ENCODE assay signal across 19 cellular contexts in genomic region chr10:57145548-57145947, GRCh38.
DNase-seq lines count a peak whose midpoint lies in the region; ATAC-seq, FAIRE-seq and TF ChIP-seq lines count a peak whose summit lies in the region.
"Had no signal": no experiment of that assay in that cellular context is flagged by ENCODE, and none has a peak within 500 bp of the region (broad histone marks: within the 10 kb centered on the region; RNA-seq: fewer than 3 reads in every experiment).

No MANE protein-coding gene starts in this region.

- no peaks in the 10 kb centered on the region for H3K27me3 ChIP-seq in esophagus muscularis mucosa
- H3K27me3 ChIP-seq: cardiac muscle cell, upper lobe of left lung had no signal

- ATAC-seq in GM18511 (IDR thresholded peaks at IDR 0.05; ENCODE audit: unreplicated experiment) (peak; percentile 68), GM21381 (IDR thresholded peaks at IDR 0.05; ENCODE audit: unreplicated experiment) (peak; percentile 82), HG02759 (IDR thresholded peaks at IDR 0.05; ENCODE audit: unreplicated experiment) (peak; percentile 78), HG03342 (IDR thresholded peaks at IDR 0.05; ENCODE audit: unreplicated experiment) (peak; percentile 89), GM21576 (IDR thresholded peaks at IDR 0.05; ENCODE audit: unreplicated experiment) (no peak)
- ATAC-seq: psoas muscle had no signal

- no peaks in the 10 kb centered on the region for H3K4me1 ChIP-seq in esophagus muscularis mucosa
- H3K4me1 ChIP-seq: psoas muscle, upper lobe of left lung had no signal

- no peak for TF ChIP-seq POLR2A in esophagus muscularis mucosa (IDR thresholded peaks at IDR 0.05; ENCODE audit: low read depth)

- intact Hi-C loops in esophagus muscularis mucosa (cut with DNase I) = no loop called here

- no peaks in the 10 kb centered on the region for H3K9me3 ChIP-seq in esophagus muscularis mucosa
- H3K9me3 ChIP-seq: psoas muscle, upper lobe of left lung had no signal

- DNase-seq in urothelium cell line (ENCODE audit: low spot score) (no peak), esophagus muscularis mucosa (ENCODE audit: extremely low spot score) (no peak), NCI-H446 treated with DMSO at 0.1 percent for 48 hours (lab: John Stamatoyannopoulos, UW) (no peak)
- DNase-seq: activated CD4-positive, alpha-beta T cell treated with anti-CD3 and anti-CD28 coated beads for 48 hours; anterior cingulate cortex; DMS79; NCI-H1417; NCI-H526; psoas muscle; upper lobe of left lung had no signal

- no peak for FAIRE-seq in urothelium cell line (lab: Jason Lieb, UNC)
- FAIRE-seq: GM12891 had no signal

- no peak for TF ChIP-seq CTCF in esophagus muscularis mucosa (IDR thresholded peaks at IDR 0.05)

- no peak for TF ChIP-seq EP300 in esophagus muscularis mucosa (IDR thresholded peaks at IDR 0.05)

- H3K27ac ChIP-seq in esophagus muscularis mucosa (replicated peaks in 1 of 4) = no peak overlapping the region
- H3K27ac ChIP-seq: cardiac muscle cell, HL-60, psoas muscle, upper lobe of left lung had no signal

- no peaks in the 10 kb centered on the region for H3K36me3 ChIP-seq in esophagus muscularis mucosa
- H3K36me3 ChIP-seq: cardiac muscle cell, upper lobe of left lung had no signal

- no peak overlapping the region for H3K4me3 ChIP-seq in esophagus muscularis mucosa
- H3K4me3 ChIP-seq: cardiac muscle cell, lung, psoas muscle, upper lobe of left lung had no signal
